11 cellular contexts compared by ENCODE assay signal in the genomic region with DNA sequence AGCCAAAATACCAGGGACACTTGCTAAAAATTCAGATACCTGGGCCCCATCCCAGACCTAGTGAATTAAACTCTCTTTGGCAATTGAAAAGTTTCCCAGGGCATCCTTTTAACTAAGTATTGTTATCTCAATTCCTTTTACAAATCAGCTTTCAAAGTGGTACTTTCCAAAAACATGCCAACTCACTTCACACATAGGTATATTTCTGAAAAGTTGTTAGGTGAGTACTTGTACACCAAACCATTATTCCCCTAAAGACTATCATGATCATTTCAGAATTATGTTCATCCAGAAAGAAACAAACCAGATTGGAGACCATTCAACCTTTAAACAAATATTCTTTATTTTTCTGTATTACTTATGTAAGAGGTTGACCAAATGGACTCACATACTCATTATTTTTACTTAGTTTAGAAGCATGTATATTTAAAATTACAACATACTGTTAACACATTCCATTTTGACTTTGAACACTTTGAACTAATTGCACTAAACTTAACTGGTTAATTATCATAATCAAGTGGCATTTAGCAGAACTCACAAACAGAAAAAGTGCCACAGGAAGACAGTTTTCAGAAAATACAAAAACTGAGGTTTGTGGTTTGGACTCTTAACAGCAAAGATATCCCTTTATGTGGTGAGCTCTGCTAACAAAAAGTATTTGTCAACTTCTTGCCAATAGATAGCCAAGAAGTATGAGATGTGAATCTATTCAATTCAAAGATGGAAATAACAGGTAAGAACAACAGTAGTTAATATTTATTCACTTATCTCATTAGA. TPM values are rescaled to one million over a fixed set of nuclear protein-coding genes. Genes with fewer than 3 reads are reported as not detected.
DNase-seq lines count a peak whose midpoint lies in the region; ATAC-seq and TF ChIP-seq lines count a peak whose summit lies in the region.
"Had no signal": no experiment of that assay in that cellular context is flagged by ENCODE, and none has a peak within 500 bp of the region (broad histone marks: within the 10 kb centered on the region; RNA-seq: fewer than 3 reads in every experiment).

No MANE protein-coding gene starts in this region.

- H3K36me3 ChIP-seq in breast epithelium: no peaks in the 10 kb centered on the region

- H3K4me3 Mint-ChIP-seq in activated CD4-positive, alpha-beta T cell treated with anti-CD3 and anti-CD28 coated beads, Interleukin-2, amount 10 ng/mL, durations not matched to agents 24 days and 14 days: peak overlapping the region; percentile 36
- H3K4me3 Mint-ChIP-seq in stimulated activated memory B cell treated with anti-CD40 and anti-IgM and Interleukin-4, amounts not matched to agents 10 μg/mL and 1 μg/mL and 100 μg/mL, for 72 hours: no peak overlapping the region
- H3K4me3 Mint-ChIP-seq: stimulated activated naive B cell treated with anti-CD40 and anti-IgM and Interleukin-4, amounts not matched to agents 10 μg/mL and 1 μg/mL and 100 μg/mL, for 72 hours had no signal

- peaks cover 42% of the 10 kb centered on the region for H3K4me1 Mint-ChIP-seq in activated CD4-positive, alpha-beta T cell treated with anti-CD3 and anti-CD28 coated beads, Interleukin-2, amount 10 ng/mL, durations not matched to agents 24 days and 14 days
- H3K4me1 Mint-ChIP-seq in stimulated activated memory B cell treated with anti-CD40 and anti-IgM and Interleukin-4, amounts not matched to agents 10 μg/mL and 1 μg/mL and 100 μg/mL, for 72 hours: peaks cover 21% of the 10 kb centered on the region

- DNase-seq in activated CD4-positive, alpha-beta T cell treated with anti-CD3 and anti-CD28 coated beads, Interleukin-2, amount 10 ng/mL, durations not matched to agents 24 days and 14 days: peak; percentile 75
- no peak for DNase-seq in activated CD4-positive, alpha-beta T cell treated with anti-CD3 and anti-CD28 coated beads, Interleukin-2, amount 50 U/mL, for 1 hour
- DNase-seq in sciatic nerve (ENCODE audit: low spot score): no peak
- DNase-seq in activated gamma-delta T cell treated with Interleukin-2 at 50 U/mL for 16 hours: no peak
- no peak for DNase-seq in breast epithelium (ENCODE audit: low spot score in 2 of 2)
- DNase-seq: NCI-H2081; stimulated activated naive B cell treated with anti-CD40 and anti-IgM and Interleukin-4, amounts not matched to agents 10 μg/mL and 1 μg/mL and 100 μg/mL, for 72 hours had no signal

- no peak overlapping the region for H3K4me3 ChIP-seq in breast epithelium

- H3K36me3 Mint-ChIP-seq in activated CD4-positive, alpha-beta T cell treated with anti-CD3 and anti-CD28 coated beads, Interleukin-2, amount 10 ng/mL, durations not matched to agents 24 days and 14 days (ENCODE audit: low read depth): peaks cover 4% of the 10 kb centered on the region
- H3K36me3 Mint-ChIP-seq in stimulated activated memory B cell treated with anti-CD40 and anti-IgM and Interleukin-4, amounts not matched to agents 10 μg/mL and 1 μg/mL and 100 μg/mL, for 72 hours: no peaks in the 10 kb centered on the region
- H3K36me3 Mint-ChIP-seq: stimulated activated naive B cell treated with anti-CD40 and anti-IgM and Interleukin-4, amounts not matched to agents 10 μg/mL and 1 μg/mL and 100 μg/mL, for 72 hours had no signal

- no peaks in the 10 kb centered on the region for H3K27me3 Mint-ChIP-seq in activated CD4-positive, alpha-beta T cell treated with anti-CD3 and anti-CD28 coated beads, Interleukin-2, amount 10 ng/mL, durations not matched to agents 24 days and 14 days
- H3K27me3 Mint-ChIP-seq in stimulated activated memory B cell treated with anti-CD40 and anti-IgM and Interleukin-4, amounts not matched to agents 10 μg/mL and 1 μg/mL and 100 μg/mL, for 72 hours: no peaks in the 10 kb centered on the region
- H3K27me3 Mint-ChIP-seq: stimulated activated naive B cell treated with anti-CD40 and anti-IgM and Interleukin-4, amounts not matched to agents 10 μg/mL and 1 μg/mL and 100 μg/mL, for 72 hours had no signal

- H3K27ac Mint-ChIP-seq in activated CD4-positive, alpha-beta T cell treated with anti-CD3 and anti-CD28 coated beads, Interleukin-2, amount 10 ng/mL, durations not matched to agents 24 days and 14 days: peak overlapping the region; percentile 20
- no peak overlapping the region for H3K27ac Mint-ChIP-seq in stimulated activated memory B cell treated with anti-CD40 and anti-IgM and Interleukin-4, amounts not matched to agents 10 μg/mL and 1 μg/mL and 100 μg/mL, for 72 hours
- H3K27ac Mint-ChIP-seq: stimulated activated naive B cell treated with anti-CD40 and anti-IgM and Interleukin-4, amounts not matched to agents 10 μg/mL and 1 μg/mL and 100 μg/mL, for 72 hours had no signal

- no peaks in the 10 kb centered on the region for H3K9me3 ChIP-seq in breast epithelium

- H3K4me1 ChIP-seq in breast epithelium: no peaks in the 10 kb centered on the region
- H3K4me1 ChIP-seq: parathyroid adenoma had no signal

- intact Hi-C loops in activated CD4-positive, alpha-beta T cell treated with anti-CD3 and anti-CD28 coated beads, Interleukin-2, amount 10 ng/mL, durations not matched to agents 24 days and 14 days (cut with micrococcal nuclease): loop anchor here (1.0 kb wide), 1 partner anchor 216 kb away; no protein-coding TSS in a partner anchor
- intact Hi-C loops in sciatic nerve (cut with DNase I) (no loop called here), breast epithelium (cut with DNase I; ENCODE audit: low total_unique reads) (no loop called here)

- ATAC-seq in HG02623 (IDR thresholded peaks at IDR 0.05; ENCODE audit: unreplicated experiment) (peak; percentile 84), HG03575 (IDR thresholded peaks at IDR 0.05; ENCODE audit: extremely low read depth, insufficient number of reproducible peaks, low FRiP score, unreplicated experiment) (peak; percentile 42), sciatic nerve (no peak)
- peak; percentile 53 for ATAC-seq in stimulated activated memory B cell treated with anti-CD40 and anti-IgM and Interleukin-4, amounts not matched to agents 10 μg/mL and 1 μg/mL and 100 μg/mL, for 72 hours

- TF ChIP-seq CTCF in breast epithelium (IDR thresholded peaks at IDR 0.05): no peak

- no peaks in the 10 kb centered on the region for H3K27me3 ChIP-seq in breast epithelium

- no peak overlapping the region for H3K27ac ChIP-seq in breast epithelium
- H3K27ac ChIP-seq: parathyroid adenoma had no signal

- TF ChIP-seq POLR2A in breast epithelium (IDR thresholded peaks at IDR 0.05): no peak

- no peaks in the 10 kb centered on the region for H3K9me3 Mint-ChIP-seq in activated CD4-positive, alpha-beta T cell treated with anti-CD3 and anti-CD28 coated beads, Interleukin-2, amount 10 ng/mL, durations not matched to agents 24 days and 14 days
- H3K9me3 Mint-ChIP-seq in stimulated activated memory B cell treated with anti-CD40 and anti-IgM and Interleukin-4, amounts not matched to agents 10 μg/mL and 1 μg/mL and 100 μg/mL, for 72 hours: no peaks in the 10 kb centered on the region
- H3K9me3 Mint-ChIP-seq: stimulated activated naive B cell treated with anti-CD40 and anti-IgM and Interleukin-4, amounts not matched to agents 10 μg/mL and 1 μg/mL and 100 μg/mL, for 72 hours had no signal

RNA-seq across cellular contexts. Expression of a gene that starts 40.7 kb away (rescaled TPM):
- 0.28 and 0.54 TPM in 2 replicates for total RNA-seq in activated CD4-positive, alpha-beta T cell treated with anti-CD3 and anti-CD28 coated beads, Interleukin-2, amount 10 ng/mL, durations not matched to agents 24 days and 14 days
- total RNA-seq in sciatic nerve (5.6 TPM), breast epithelium (10 to 100 TPM in 1 of 3 donors, 1 to 10 TPM in 2; 5.9 to 15.5 (median 7.9) TPM)

RNA-seq across cellular contexts. Expression of a gene that starts 40.8 kb away (rescaled TPM):
- 11.5 and 13.7 TPM in 2 replicates for total RNA-seq in activated CD4-positive, alpha-beta T cell treated with anti-CD3 and anti-CD28 coated beads, Interleukin-2, amount 10 ng/mL, durations not matched to agents 24 days and 14 days
- total RNA-seq in sciatic nerve: 8.6 TPM
- total RNA-seq in breast epithelium: 10 to 100 TPM in 1 of 3 donors, 1 to 10 TPM in 2; 6.7 to 12.9 (median 8.5) TPM
